In the genomic region with DNA sequence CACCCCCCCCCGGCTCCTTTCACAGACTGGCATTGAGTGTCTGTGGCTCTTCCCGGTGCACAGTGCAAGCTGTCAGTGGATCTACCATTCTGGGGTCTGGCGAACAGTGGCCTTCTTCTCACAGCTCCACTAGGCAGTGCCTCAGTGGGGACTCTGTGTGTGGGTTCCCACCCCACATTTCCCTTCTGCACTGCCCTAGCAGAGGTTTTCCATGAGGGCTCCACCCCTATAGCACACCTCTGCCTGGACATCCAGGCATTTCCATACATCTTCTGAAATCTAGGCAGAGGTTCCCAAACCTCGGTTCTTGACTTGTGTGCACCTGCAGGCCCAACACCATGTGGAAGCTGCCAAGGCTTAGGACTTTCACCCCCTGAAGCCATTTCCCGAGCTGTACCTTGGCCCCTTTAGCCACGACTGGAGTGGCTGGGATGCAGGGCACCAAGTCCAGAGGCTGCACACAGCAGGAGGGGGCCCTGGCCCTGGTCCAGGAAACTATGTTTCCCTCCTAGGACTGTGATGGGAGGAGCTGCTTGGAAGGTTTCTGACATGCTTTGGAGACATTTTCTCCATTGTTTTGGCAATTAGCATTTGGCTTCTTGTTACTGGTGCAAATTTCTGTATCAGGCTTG, we compare ENCODE assay signal across 25 cellular contexts.
"Had no signal": no experiment of that assay in that cellular context is flagged by ENCODE, and none has a peak within 500 bp of the region (broad histone marks: within the 10 kb centered on the region; RNA-seq: fewer than 3 reads in every experiment).

No MANE protein-coding gene starts in this region.

- ATAC-seq: activated CD4-positive, alpha-beta T cell treated with anti-CD3 and anti-CD28 coated beads for 36 hours; activated CD8-positive, alpha-beta T cell treated with anti-CD3 and anti-CD28 coated beads for 36 hours; activated T-cell treated with anti-CD3 and anti-CD28 coated beads, Interleukin-2, amount 50 U/mL, for 72 hours; PC-3; T-cell had no signal

- H3K27me3 ChIP-seq: adrenal gland had no signal

- H3K9me3 ChIP-seq: adrenal gland had no signal

- DNase-seq: activated CD4-positive, alpha-beta T cell treated with anti-CD3 and anti-CD28 coated beads for 36 hours; activated CD8-positive, alpha-beta memory T cell treated with anti-CD3 and anti-CD28 coated beads, Interleukin-2, amount 50 U/mL, for 4 hours; activated CD8-positive, alpha-beta T cell treated with anti-CD3 and anti-CD28 coated beads for 36 hours; activated gamma-delta T cell treated with Interleukin-2 at 50 U/mL for 16 hours; activated naive CD4-positive, alpha-beta T cell treated with anti-CD3 and anti-CD28 coated beads, Interleukin-2, amount 50 U/mL, for 16 hours; activated naive CD8-positive, alpha-beta T cell treated with anti-CD3 and anti-CD28 coated beads, Interleukin-2, amount 10 ng/mL, durations not matched to agents 7 days and 5 days; activated T-cell treated with anti-CD3 and anti-CD28 coated beads, Interleukin-2, amount 50 U/mL, for 72 hours; adrenal gland; anterior cingulate cortex; MV-4-11; NCI-H1092 treated with DMSO at 0.1 percent for 48 hours; NCI-H1417 treated with DMSO at 0.1 percent for 48 hours; NCI-H1694; NCI-H2081; NCI-H446; NCI-H524; PC-3; T-cell; T-helper 2 cell; T1000 had no signal

- H3K27ac ChIP-seq: adrenal gland, KMS-11, SK-N-MC, VCaP had no signal

- H3K4me3 Mint-ChIP-seq: activated CD4-positive, alpha-beta T cell treated with anti-CD3 and anti-CD28 coated beads for 36 hours; activated CD8-positive, alpha-beta T cell treated with anti-CD3 and anti-CD28 coated beads for 36 hours; activated naive CD8-positive, alpha-beta T cell treated with anti-CD3 and anti-CD28 coated beads, Interleukin-2, amount 10 ng/mL, durations not matched to agents 7 days and 5 days; activated T-cell treated with anti-CD3 and anti-CD28 coated beads, Interleukin-2, amount 50 U/mL, for 72 hours; T-cell had no signal

- H3K4me3 ChIP-seq: adrenal gland, SK-N-MC had no signal

- H3K27ac Mint-ChIP-seq: activated CD4-positive, alpha-beta T cell treated with anti-CD3 and anti-CD28 coated beads for 36 hours; activated CD8-positive, alpha-beta T cell treated with anti-CD3 and anti-CD28 coated beads for 36 hours; activated naive CD8-positive, alpha-beta T cell treated with anti-CD3 and anti-CD28 coated beads, Interleukin-2, amount 10 ng/mL, durations not matched to agents 7 days and 5 days; activated T-cell treated with anti-CD3 and anti-CD28 coated beads, Interleukin-2, amount 50 U/mL, for 72 hours; activated T-helper 2 cell treated with anti-CD3 and anti-CD28 coated beads, Interferon-gamma antibody, Interleukin-2, Interleukin-4, amounts not matched to agents 10 μg/mL and 5 μg/mL and 100 μg/mL, durations not matched to agents 14 hours and 24 hours and 36 hours; T-cell had no signal

- FAIRE-seq: TTC549 had no signal

- H3K4me1 Mint-ChIP-seq: activated CD4-positive, alpha-beta T cell treated with anti-CD3 and anti-CD28 coated beads for 36 hours; activated naive CD8-positive, alpha-beta T cell treated with anti-CD3 and anti-CD28 coated beads, Interleukin-2, amount 10 ng/mL, durations not matched to agents 7 days and 5 days had no signal

- H3K27me3 Mint-ChIP-seq: activated CD4-positive, alpha-beta T cell treated with anti-CD3 and anti-CD28 coated beads for 36 hours; activated CD8-positive, alpha-beta T cell treated with anti-CD3 and anti-CD28 coated beads for 36 hours; activated naive CD8-positive, alpha-beta T cell treated with anti-CD3 and anti-CD28 coated beads, Interleukin-2, amount 10 ng/mL, durations not matched to agents 7 days and 5 days; T-cell had no signal

- H3K4me1 ChIP-seq: adrenal gland had no signal
